In the genomic region with DNA sequence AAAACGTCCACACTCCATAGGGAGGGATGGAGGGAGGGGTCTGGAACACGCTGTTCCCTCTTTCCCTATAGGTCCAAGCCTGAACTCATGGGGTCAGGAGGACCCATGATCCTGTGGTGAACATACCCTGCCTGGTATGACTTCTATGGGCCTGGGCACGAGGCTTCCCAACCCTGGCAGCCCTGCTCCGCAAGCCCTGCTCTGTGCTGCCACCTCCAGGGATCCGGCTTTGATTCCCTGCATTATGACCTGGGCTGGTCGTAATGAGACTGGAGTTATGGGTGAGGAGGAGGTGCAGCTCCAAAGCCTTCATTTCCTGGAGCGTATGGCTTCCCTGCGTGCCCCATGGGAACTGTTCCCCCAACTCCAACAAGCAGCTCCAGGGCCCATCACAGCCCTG, we compare ENCODE assay signal across 9 cellular contexts. TPM values are rescaled to one million over a fixed set of nuclear protein-coding genes. Genes with fewer than 3 reads are reported as not detected.
DNase-seq lines count a peak whose midpoint lies in the region; ATAC-seq and TF ChIP-seq lines count a peak whose summit lies in the region.
"Had no signal": no experiment of that assay in that cellular context is flagged by ENCODE, and none has a peak within 500 bp of the region (broad histone marks: within the 10 kb centered on the region; RNA-seq: fewer than 3 reads in every experiment).

No MANE protein-coding gene starts in this region.

- CTCF ChIA-PET in A673 (lab: Charles Lee): no interaction called here
- CTCF ChIA-PET in CD8-positive, alpha-beta T cell (lab: Charles Lee): no interaction called here

- H3F3A ChIP-seq in GM23338 (replicated peaks; ENCODE audit: low read depth): no peaks in the 10 kb centered on the region

- H3K9me2 ChIP-seq in GM23338 (ENCODE audit: insufficient read depth): no peaks in the 10 kb centered on the region

- peaks cover 5% of the 10 kb centered on the region; the same call in 1 of the 2 replicates for H4K20me1 ChIP-seq in GM23338 (replicated peaks; ENCODE audit: insufficient read depth)

- DNase-seq in A673 (ENCODE audit: low spot score) (peak; percentile 38), GM23338 (ENCODE audit: low spot score) (peak; percentile 66), SK-MEL-5 (ENCODE audit: low read depth, low spot score) (peak; percentile 75), hepatic stellate cell (ENCODE audit: low spot score) (peak; percentile 26), GM19238 (ENCODE audit: insufficient read length, low spot score) (no peak), NK-92 (lab: John Stamatoyannopoulos, UW; ENCODE audit: unreplicated experiment) (no peak)
- DNase-seq in stimulated activated CD4-positive, alpha-beta T cell treated with anti-CD3 and anti-CD28 coated beads, Interleukin-15, amount 100 ng/mL, for 24 hours: no peak
- DNase-seq in CD8-positive, alpha-beta T cell: no peak
- DNase-seq: NCI-H226 had no signal

- peak; percentile 46 for TF ChIP-seq CTCF in A673 (conservative IDR thresholded peaks at IDR 0.05; ENCODE audit: low read depth, low read length)
- TF ChIP-seq CTCF in GM23338 (conservative IDR thresholded peaks at IDR 0.05; ENCODE audit: low read depth in 2 of 2): peak; percentile 25 to 64; a peak in 3 of 4 replicates
- TF ChIP-seq CTCF in CD8-positive, alpha-beta T cell (IDR thresholded peaks at IDR 0.05): no peak

- no peaks in the 10 kb centered on the region for H3K9me3 Mint-ChIP-seq in GM23338
- H3K9me3 Mint-ChIP-seq in CD8-positive, alpha-beta T cell: no peaks in the 10 kb centered on the region

- intact Hi-C loops in A673 (cut with micrococcal nuclease; ENCODE audit: unreplicated experiment): no loop called here
- intact Hi-C loops in CD8-positive, alpha-beta T cell (cut with DNase I, micrococcal nuclease): no loop called here

- peaks cover 18% of the 10 kb centered on the region for H3K4me1 Mint-ChIP-seq in GM23338
- H3K4me1 Mint-ChIP-seq in CD8-positive, alpha-beta T cell (ENCODE audit: low read depth): no peaks in the 10 kb centered on the region

- in situ Hi-C loops in SK-MEL-5 (cut with HindIII; ENCODE audit: low pct_unique_long_range_greater_than_20kb, low sequenced_read_pairs): no loop called here

- H3K4me2 ChIP-seq in GM23338: no peak overlapping the region

- H3K4me3 Mint-ChIP-seq in GM23338: no peak overlapping the region
- H3K4me3 Mint-ChIP-seq in CD8-positive, alpha-beta T cell: no peak overlapping the region

- no TSS peak for BruUV-seq in A673 (replicated peaks; lab: Mats Ljungman, UMichigan)

- H3K27me3 Mint-ChIP-seq in GM23338 (ENCODE audit: insufficient read depth, low read depth, poor library complexity): peaks cover 24% of the 10 kb centered on the region
- peaks cover 53% of the 10 kb centered on the region for H3K27me3 Mint-ChIP-seq in CD8-positive, alpha-beta T cell (ENCODE audit: low read depth)

- H3K4me1 ChIP-seq in A673 (ENCODE audit: insufficient read depth, low read length, poor library complexity, severe bottlenecking) (no peaks in the 10 kb centered on the region), GM23338 (ENCODE audit: insufficient read depth) (no peaks in the 10 kb centered on the region; the same call in none of the 2 replicates)
- H3K4me1 ChIP-seq in CD8-positive, alpha-beta T cell (ENCODE audit: insufficient read depth, low read length): no peaks in the 10 kb centered on the region

- no peak overlapping the region for H3K27ac Mint-ChIP-seq in GM23338
- H3K27ac Mint-ChIP-seq in CD8-positive, alpha-beta T cell: no peak overlapping the region

- no peaks in the 10 kb centered on the region for H3K9me3 ChIP-seq in A673 (ENCODE audit: low read depth, low read length, poor library complexity, severe bottlenecking)
- H3K9me3 ChIP-seq in CD8-positive, alpha-beta T cell (ENCODE audit: low read length): no peaks in the 10 kb centered on the region

- H3K36me3 Mint-ChIP-seq in GM23338 (ENCODE audit: low read depth): no peaks in the 10 kb centered on the region
- H3K36me3 Mint-ChIP-seq in CD8-positive, alpha-beta T cell: no peaks in the 10 kb centered on the region

- POLR2A ChIA-PET in A673 (lab: Charles Lee; ENCODE audit: low non-redundant PET): no interaction called here
- POLR2A ChIA-PET in CD8-positive, alpha-beta T cell (lab: Charles Lee): no interaction called here

- H3K27me3 ChIP-seq in A673 (replicated peaks; ENCODE audit: insufficient read depth, low read depth, low read length, poor library complexity) (peaks cover 62% of the 10 kb centered on the region), GM23338 (ENCODE audit: insufficient read depth) (peaks cover 38% of the 10 kb centered on the region)
- peaks cover under 1% of the 10 kb centered on the region for H3K27me3 ChIP-seq in CD8-positive, alpha-beta T cell (ENCODE audit: insufficient read depth, low read length)

- no peak overlapping the region for H2AFZ ChIP-seq in GM23338

- H3K36me3 ChIP-seq in A673 (ENCODE audit: insufficient read depth, low read length, poor library complexity, severe bottlenecking): no peaks in the 10 kb centered on the region
- H3K36me3 ChIP-seq in GM23338 (ENCODE audit: insufficient read depth): no peaks in the 10 kb centered on the region
- no peaks in the 10 kb centered on the region for H3K36me3 ChIP-seq in CD8-positive, alpha-beta T cell (ENCODE audit: insufficient read depth, low read length)

- ATAC-seq in GM23338: peak; percentile 60
- ATAC-seq in CD8-positive, alpha-beta T cell: no peak

- H3K27ac ChIP-seq in A673 (ENCODE audit: low read depth, low read length, poor library complexity, severe bottlenecking) (no peak overlapping the region), GM23338 (ENCODE audit: low read depth) (no peak overlapping the region)
- no peak overlapping the region for H3K27ac ChIP-seq in CD8-positive, alpha-beta T cell (ENCODE audit: low read depth, low read length)

- H3K4me3 ChIP-seq in A673 (ENCODE audit: low read depth, low read length, poor library complexity, severe bottlenecking) (no peak overlapping the region), GM23338 (no peak overlapping the region)
- no peak overlapping the region for H3K4me3 ChIP-seq in CD8-positive, alpha-beta T cell (ENCODE audit: low read depth, low read length)

- H3K79me2 ChIP-seq in GM23338 (replicated peaks; ENCODE audit: insufficient read depth): no peaks in the 10 kb centered on the region

RNA-seq across cellular contexts. Expression of a gene that starts 54.9 kb away (rescaled TPM):
- not detected in 2 replicates for total RNA-seq in A673 (2021)
- 0.10 and 0.31 TPM in 2 replicates for total RNA-seq in GM23338 (2014; rRNA removed; shearing (Covaris generic))
- 0.08 and 0.16 TPM in 2 replicates for polyA plus RNA-seq in GM23338 (2016; fragmentation: Nextera tagmentation; extraction: Ambion mirVana)
- total RNA-seq in SK-MEL-5 (2014; rRNA removed; shearing (Covaris generic)): not detected in 2 replicates
- polyA plus RNA-seq in SK-MEL-5 (2015; cell fraction: cytosol; rRNA removed): 0.07 TPM in 1 of 2 replicates, not detected in the other
- not detected in 2 replicates for polyA plus RNA-seq in SK-MEL-5 (2015; cell fraction: nucleus; rRNA removed)
- total RNA-seq in CD8-positive, alpha-beta T cell: not detected

Comparison
In these comparisons a context has a peak if more than half of its experiments do, and no peak if none do; other contexts are left out.
1. DNase-seq: peak in A673 (single experiment), GM23338 (single experiment), SK-MEL-5 (single experiment) and hepatic stellate cell (single experiment); none in GM19238 (single experiment), stimulated activated CD4-positive, alpha-beta T cell treated with anti-CD3 and anti-CD28 coated beads, Interleukin-15, amount 100 ng/mL, for 24 hours (single experiment), NK-92 (single experiment) and CD8-positive, alpha-beta T cell (0 of 7).